ENCODE assay signal across 19 cellular contexts in genomic region chr9:68932458-68932857, GRCh38.
A peak's percentile ranks its signal among the peaks of the same experiment; 100 is the strongest.
DNase-seq lines count a peak whose midpoint lies in the region; ATAC-seq, FAIRE-seq and TF ChIP-seq lines count a peak whose summit lies in the region.
"Had no signal": no experiment of that assay in that cellular context is flagged by ENCODE, and none has a peak within 500 bp of the region (broad histone marks: within the 10 kb centered on the region; RNA-seq: fewer than 3 reads in every experiment).

No MANE protein-coding gene starts in this region.

- peak overlapping the region; percentile 14 for H3K27ac Mint-ChIP-seq in stimulated activated naive B cell treated with anti-CD40 and anti-IgM and Interleukin-4, amounts not matched to agents 10 μg/mL and 1 μg/mL and 100 μg/mL, for 72 hours
- no peak overlapping the region for H3K27ac Mint-ChIP-seq in activated CD8-positive, alpha-beta T cell treated with anti-CD3 and anti-CD28 coated beads for 36 hours
- H3K27ac Mint-ChIP-seq: CD4-positive, alpha-beta memory T cell had no signal

- no peaks in the 10 kb centered on the region for H3K9me3 Mint-ChIP-seq in stimulated activated naive B cell treated with anti-CD40 and anti-IgM and Interleukin-4, amounts not matched to agents 10 μg/mL and 1 μg/mL and 100 μg/mL, for 72 hours
- H3K9me3 Mint-ChIP-seq in activated CD8-positive, alpha-beta T cell treated with anti-CD3 and anti-CD28 coated beads for 36 hours: no peaks in the 10 kb centered on the region

- TF ChIP-seq RAD21 in GM12878 (IDR thresholded peaks at IDR 0.05; ENCODE audit: insufficient read depth, low read depth, low read length): no peak

- peak overlapping the region; percentile 88 for H3K27ac ChIP-seq in GM12878 (ENCODE audit: control insufficient read depth, insufficient read depth)
- H3K27ac ChIP-seq in left lung: no peak overlapping the region
- H3K27ac ChIP-seq in right atrium auricular region: no peak overlapping the region
- H3K27ac ChIP-seq: HL-60 had no signal

- H3K9ac ChIP-seq in GM12878 (ENCODE audit: control insufficient read depth, insufficient read depth, low read length): no peak overlapping the region

- FAIRE-seq in GM12878 (lab: Jason Lieb, UNC): peak; percentile 7

- peaks cover 48 to 67% of the 10 kb centered on the region in 2 donors for H3K36me3 Mint-ChIP-seq in stimulated activated naive B cell treated with anti-CD40 and anti-IgM and Interleukin-4, amounts not matched to agents 10 μg/mL and 1 μg/mL and 100 μg/mL, for 72 hours
- no peaks in the 10 kb centered on the region for H3K36me3 Mint-ChIP-seq in activated CD8-positive, alpha-beta T cell treated with anti-CD3 and anti-CD28 coated beads for 36 hours (ENCODE audit: low read depth)
- H3K36me3 Mint-ChIP-seq: CD4-positive, alpha-beta memory T cell had no signal

- 76% methylated on average over 1 of the region's 1 CpG for WGBS in GM12878 (ENCODE audit: insufficient coverage, insufficient replicate concordance, low lambda C conversion rate, missing lambda C conversion rate)

- no peaks in the 10 kb centered on the region for H3K79me2 ChIP-seq in GM12878 (ENCODE audit: control insufficient read depth, insufficient read depth, low read length)

- H3K9me3 ChIP-seq in GM12878 (replicated peaks; ENCODE audit: control insufficient read depth, insufficient read depth, low read length) (no peaks in the 10 kb centered on the region), left lung (no peaks in the 10 kb centered on the region), right atrium auricular region (no peaks in the 10 kb centered on the region)
- H3K9me3 ChIP-seq: Caco-2 had no signal

- ATAC-seq in HG03342 (IDR thresholded peaks at IDR 0.05; ENCODE audit: unreplicated experiment): peak; percentile 37
- peak; percentile 64 for ATAC-seq in GM12878
- no peak for ATAC-seq in stimulated activated naive B cell treated with anti-CD40 and anti-IgM and Interleukin-4, amounts not matched to agents 10 μg/mL and 1 μg/mL and 100 μg/mL, for 72 hours (replicated peaks)
- no peak for ATAC-seq in left lung
- ATAC-seq in activated CD8-positive, alpha-beta T cell treated with anti-CD3 and anti-CD28 coated beads for 36 hours: no peak
- ATAC-seq: Right ventricle myocardium inferior had no signal

- DNase-seq in GM06990 (ENCODE audit: extremely low read depth, insufficient read length) (peak; percentile 10), GM12878 (ENCODE audit: low read depth, low spot score) (no peak), left lung (no peak), right atrium auricular region (ENCODE audit: low spot score) (no peak)
- DNase-seq in stimulated activated naive B cell treated with anti-CD40 and anti-IgM and Interleukin-4, amounts not matched to agents 10 μg/mL and 1 μg/mL and 100 μg/mL, for 72 hours: no peak
- DNase-seq in activated CD8-positive, alpha-beta T cell treated with anti-CD3 and anti-CD28 coated beads for 36 hours: no peak
- DNase-seq: Caco-2, H7, KBM-7, NCI-H1092 treated with DMSO at 0.1 percent for 48 hours, NCI-H146, NCI-H2029 treated with DMSO at 0.1 percent for 48 hours, NCI-H345, NCI-H524 treated with DMSO at 0.1 percent for 48 hours, NCI-H82 had no signal

- TF ChIP-seq CTCF in GM06990 (IDR thresholded peaks at IDR 0.05; ENCODE audit: insufficient read depth, low read length, poor library complexity, severe bottlenecking) (no peak), GM12878 (IDR thresholded peaks at IDR 0.05 in 2 of 3, conservative IDR thresholded peaks at IDR 0.05 in 1 of 3; ENCODE audit: control insufficient read depth in 2 of 3, extremely low read depth in 1 of 3, insufficient read depth in 1 of 3, low read depth in 3 of 3, low read length in 3 of 3) (no peak), left lung (IDR thresholded peaks at IDR 0.05) (no peak), right atrium auricular region (IDR thresholded peaks at IDR 0.05) (no peak)
- no peak for TF ChIP-seq CTCF in activated CD8-positive, alpha-beta T cell treated with anti-CD3 and anti-CD28 coated beads for 36 hours (IDR thresholded peaks at IDR 0.05)

- H3K27me3 ChIP-seq in GM06990 (replicated peaks; ENCODE audit: control insufficient read depth, insufficient read depth, low read length) (no peaks in the 10 kb centered on the region), GM12878 (replicated peaks in 1 of 2; ENCODE audit: control insufficient read depth in 2 of 2, insufficient read depth in 2 of 2, low read length in 1 of 2) (no peaks in the 10 kb centered on the region), left lung (no peaks in the 10 kb centered on the region), right atrium auricular region (no peaks in the 10 kb centered on the region)

- H3K4me1 ChIP-seq in GM12878 (ENCODE audit: control insufficient read depth, insufficient read depth, low read length): peaks cover 22% of the 10 kb centered on the region
- no peaks in the 10 kb centered on the region for H3K4me1 ChIP-seq in left lung
- H3K4me1 ChIP-seq in right atrium auricular region: no peaks in the 10 kb centered on the region
- H3K4me1 ChIP-seq: Caco-2 had no signal

- intact Hi-C loops in GM12878 (cut with micrococcal nuclease; ENCODE audit: unreplicated experiment) (no loop called here), left lung (cut with DNase I) (no loop called here)
- intact Hi-C loops in activated CD8-positive, alpha-beta T cell treated with anti-CD3 and anti-CD28 coated beads for 36 hours (cut with micrococcal nuclease): no loop called here

- no TSS peak for BruUV-seq in GM12878 (replicated peaks; lab: Mats Ljungman, UMichigan)

- RAD21 ChIA-PET in GM12878 (lab: Charles Lee; ENCODE audit: unreplicated experiment): no interaction called here

- peak overlapping the region; percentile 53 for H3K4me2 ChIP-seq in GM12878 (ENCODE audit: control insufficient read depth, insufficient read depth)

- POLR2A ChIA-PET in GM12878 (lab: Charles Lee): interaction anchor here (1.3 to 1.7 kb wide), 2 partner anchors 15 to 54 kb away, joined by 3 read pairs; no protein-coding TSS in a partner anchor
- POLR2A ChIA-PET in activated CD8-positive, alpha-beta T cell treated with anti-CD3 and anti-CD28 coated beads for 36 hours (lab: Charles Lee): no interaction called here

- peak overlapping the region in 1 of 2 donors; percentile 20 for H3K4me3 Mint-ChIP-seq in stimulated activated naive B cell treated with anti-CD40 and anti-IgM and Interleukin-4, amounts not matched to agents 10 μg/mL and 1 μg/mL and 100 μg/mL, for 72 hours
- no peak overlapping the region for H3K4me3 Mint-ChIP-seq in activated CD8-positive, alpha-beta T cell treated with anti-CD3 and anti-CD28 coated beads for 36 hours

- no peaks in the 10 kb centered on the region for H3K27me3 Mint-ChIP-seq in stimulated activated naive B cell treated with anti-CD40 and anti-IgM and Interleukin-4, amounts not matched to agents 10 μg/mL and 1 μg/mL and 100 μg/mL, for 72 hours
- H3K27me3 Mint-ChIP-seq in activated CD8-positive, alpha-beta T cell treated with anti-CD3 and anti-CD28 coated beads for 36 hours: peaks cover 39% of the 10 kb centered on the region

- no peak overlapping the region for H2AFZ ChIP-seq in GM12878 (ENCODE audit: control insufficient read depth, low read depth, low read length)

- H3K4me3 ChIP-seq in GM06990 (replicated peaks; ENCODE audit: low read depth, low read length): no peak overlapping the region
- H3K4me3 ChIP-seq in GM12878: no peak overlapping the region
- H3K4me3 ChIP-seq in left lung: no peak overlapping the region
- H3K4me3 ChIP-seq in right atrium auricular region: no peak overlapping the region

- no peaks in the 10 kb centered on the region for H3K36me3 ChIP-seq in GM06990 (ENCODE audit: control insufficient read depth, insufficient read depth, low read length)
- H3K36me3 ChIP-seq in GM12878 (ENCODE audit: control insufficient read depth in 2 of 2, insufficient read depth in 2 of 2, low read length in 1 of 2): peaks cover 0 to 2% of the 10 kb centered on the region in 2 experiments; a peak in 2 of 4 replicates
- H3K36me3 ChIP-seq in left lung: peaks cover 0 to 6% of the 10 kb centered on the region in 2 donors
- H3K36me3 ChIP-seq in right atrium auricular region: no peaks in the 10 kb centered on the region

- TF ChIP-seq EP300 in GM12878 (IDR thresholded peaks at IDR 0.05; ENCODE audit: borderline replicate concordance in 1 of 2, control insufficient read depth in 1 of 2, low read depth in 2 of 2, low read length in 2 of 2): no peak

- peaks cover 28 to 30% of the 10 kb centered on the region in 2 donors for H3K4me1 Mint-ChIP-seq in stimulated activated naive B cell treated with anti-CD40 and anti-IgM and Interleukin-4, amounts not matched to agents 10 μg/mL and 1 μg/mL and 100 μg/mL, for 72 hours
- peaks cover 16% of the 10 kb centered on the region for H3K4me1 Mint-ChIP-seq in activated CD8-positive, alpha-beta T cell treated with anti-CD3 and anti-CD28 coated beads for 36 hours (ENCODE audit: low read depth)

- in situ Hi-C loops in GM12878 (cut with MboI): no loop called here

- CTCF ChIA-PET in GM12878 (lab: Yijun Ruan, JAX): interaction anchor here (1.1 to 1.4 kb wide), 2 partner anchors 10 to 19 kb away, joined by 4 read pairs; no protein-coding TSS in a partner anchor
- CTCF ChIA-PET in activated CD8-positive, alpha-beta T cell treated with anti-CD3 and anti-CD28 coated beads for 36 hours (lab: Charles Lee): no interaction called here

- H4K20me1 ChIP-seq in GM12878 (ENCODE audit: control insufficient read depth, insufficient read depth): no peaks in the 10 kb centered on the region

- SMC1A ChIA-PET in GM12878 (lab: Charles Lee; ENCODE audit: uncharacterized antibody, unreplicated experiment): interaction anchor here (1.2 to 1.4 kb wide), 2 partner anchors 16 to 41 kb away, joined by 4 read pairs; no protein-coding TSS in a partner anchor

- no peak for TF ChIP-seq POLR2A in GM12878 (IDR thresholded peaks at IDR 0.05; ENCODE audit: low read depth, low read length)

TF ChIP-seq in GM12878, 131 proteins besides CTCF, POLR2A, EP300 and RAD21 (continues in another document):
- TF ChIP-seq ZNF622 (IDR thresholded peaks at IDR 0.05) (no peak), CREB1 (IDR thresholded peaks at IDR 0.05; ENCODE audit: low read depth) (peak; percentile 84)

Comparison
In these comparisons a context has a peak if more than half of its experiments do, and no peak if none do; other contexts are left out.
1. ATAC-seq: peak in HG03342 (single experiment) and GM12878 (single experiment); none in stimulated activated naive B cell treated with anti-CD40 and anti-IgM and Interleukin-4, amounts not matched to agents 10 μg/mL and 1 μg/mL and 100 μg/mL, for 72 hours (0 of 2), left lung (single experiment) and activated CD8-positive, alpha-beta T cell treated with anti-CD3 and anti-CD28 coated beads for 36 hours (single experiment).